In genomic region chr7:77913977-77914607, GRCh38 we compare ENCODE assay signal across 12 cellular contexts.
A peak's percentile ranks its signal among the peaks of the same experiment; 100 is the strongest.
DNase-seq lines count a peak whose midpoint lies in the region; ATAC-seq and TF ChIP-seq lines count a peak whose summit lies in the region.
"Had no signal": no experiment of that assay in that cellular context is flagged by ENCODE, and none has a peak within 500 bp of the region (broad histone marks: within the 10 kb centered on the region; RNA-seq: fewer than 3 reads in every experiment).

No MANE protein-coding gene starts in this region.

- H3K36me3 ChIP-seq in adipocyte (ENCODE audit: control insufficient read depth, insufficient read depth, low read length, severe bottlenecking) (no peaks in the 10 kb centered on the region), tibial artery (no peaks in the 10 kb centered on the region)

- H3K4me3 ChIP-seq in adipocyte (ENCODE audit: low read length) (no peak overlapping the region), tibial artery (no peak overlapping the region)
- H3K4me3 ChIP-seq: vagina had no signal

- no peak overlapping the region for H3K9ac ChIP-seq in adipocyte (ENCODE audit: low read length)

- H3K27me3 Mint-ChIP-seq in activated T-cell treated with anti-CD3 and anti-CD28 coated beads, Interleukin-2, amount 50 U/mL, for 24 hours = no peaks in the 10 kb centered on the region
- no peaks in the 10 kb centered on the region for H3K27me3 Mint-ChIP-seq in activated T-cell treated with anti-CD3 and anti-CD28 coated beads, Interleukin-2, amount 50 U/mL, for 4 hours (ENCODE audit: low read depth)

- no peaks in the 10 kb centered on the region for H3K9me3 Mint-ChIP-seq in activated T-cell treated with anti-CD3 and anti-CD28 coated beads, Interleukin-2, amount 50 U/mL, for 24 hours
- H3K9me3 Mint-ChIP-seq in activated T-cell treated with anti-CD3 and anti-CD28 coated beads, Interleukin-2, amount 50 U/mL, for 4 hours = no peaks in the 10 kb centered on the region

- no peak for DNase-seq in activated T-cell treated with anti-CD3 and anti-CD28 coated beads, Interleukin-2, amount 50 U/mL, for 24 hours
- DNase-seq in activated T-cell treated with anti-CD3 and anti-CD28 coated beads, Interleukin-2, amount 50 U/mL, for 4 hours = no peak
- DNase-seq in adipocyte (ENCODE audit: low read depth) (peak; percentile 73), iris pigment epithelial cell (ENCODE audit: low read depth) (peak; percentile 40), tibial artery (no peak), T1000 (lab: John Stamatoyannopoulos, UW) (no peak), foreskin keratinocyte (no peak)
- DNase-seq: amygdala; DMS 273 treated with DMSO at 0.1 percent for 48 hours; stimulated activated CD4-positive, alpha-beta T cell treated with anti-CD3 and anti-CD28 coated beads, Interleukin-15, amount 100 ng/mL, for 24 hours had no signal

- H3K9me3 ChIP-seq in adipocyte (ENCODE audit: control insufficient read depth, low read length) = no peaks in the 10 kb centered on the region
- no peaks in the 10 kb centered on the region for H3K9me3 ChIP-seq in tibial artery
- H3K9me3 ChIP-seq: vagina had no signal

- TF ChIP-seq CTCF in tibial artery (IDR thresholded peaks at IDR 0.05) = no peak
- no peak for TF ChIP-seq CTCF in foreskin keratinocyte (conservative IDR thresholded peaks at IDR 0.05)

- H3K4me1 Mint-ChIP-seq in activated T-cell treated with anti-CD3 and anti-CD28 coated beads, Interleukin-2, amount 50 U/mL, for 24 hours (ENCODE audit: low read depth) = peaks cover 12% of the 10 kb centered on the region
- H3K4me1 Mint-ChIP-seq in activated T-cell treated with anti-CD3 and anti-CD28 coated beads, Interleukin-2, amount 50 U/mL, for 4 hours (ENCODE audit: low read depth) = peaks cover 8% of the 10 kb centered on the region

- no peak for ATAC-seq in activated T-cell treated with anti-CD3 and anti-CD28 coated beads, Interleukin-2, amount 50 U/mL, for 4 hours
- ATAC-seq in GM21390 (IDR thresholded peaks at IDR 0.05; ENCODE audit: unreplicated experiment) = no peak
- ATAC-seq in foreskin keratinocyte = no peak

- H3K27ac ChIP-seq in tibial artery = peak overlapping the region; percentile 39 to 42
- H3K27ac ChIP-seq in foreskin keratinocyte = no peak overlapping the region
- H3K27ac ChIP-seq: vagina had no signal

- intact Hi-C loops in tibial artery (cut with DNase I; ENCODE audit: low total_unique reads) = no loop called here

- H3K27ac Mint-ChIP-seq in activated T-cell treated with anti-CD3 and anti-CD28 coated beads, Interleukin-2, amount 50 U/mL, for 24 hours = peak overlapping the region; percentile 15

- H3K4me1 ChIP-seq in adipocyte (ENCODE audit: control insufficient read depth, insufficient read depth, low read length) (no peaks in the 10 kb centered on the region), tibial artery (peaks cover 0 to 22% (median 0%) of the 10 kb centered on the region in 4 donors), foreskin keratinocyte (no peaks in the 10 kb centered on the region)
- H3K4me1 ChIP-seq: vagina had no signal

- peaks cover 25% of the 10 kb centered on the region for H3K36me3 Mint-ChIP-seq in activated T-cell treated with anti-CD3 and anti-CD28 coated beads, Interleukin-2, amount 50 U/mL, for 24 hours (ENCODE audit: low read depth)
- peaks cover 13% of the 10 kb centered on the region for H3K36me3 Mint-ChIP-seq in activated T-cell treated with anti-CD3 and anti-CD28 coated beads, Interleukin-2, amount 50 U/mL, for 4 hours (ENCODE audit: insufficient read depth)

- no peaks in the 10 kb centered on the region for H3K27me3 ChIP-seq in adipocyte (replicated peaks; ENCODE audit: control insufficient read depth, insufficient read depth, low read length)
- no peaks in the 10 kb centered on the region for H3K27me3 ChIP-seq in tibial artery
- no peaks in the 10 kb centered on the region for H3K27me3 ChIP-seq in foreskin keratinocyte
- H3K27me3 ChIP-seq: vagina had no signal

- no peak overlapping the region for H3K4me3 Mint-ChIP-seq in activated T-cell treated with anti-CD3 and anti-CD28 coated beads, Interleukin-2, amount 50 U/mL, for 24 hours
- H3K4me3 Mint-ChIP-seq in activated T-cell treated with anti-CD3 and anti-CD28 coated beads, Interleukin-2, amount 50 U/mL, for 4 hours = no peak overlapping the region

Comparison
In these comparisons a context has a peak if more than half of its experiments do, and no peak if none do; other contexts are left out.
1. DNase-seq: peak in adipocyte (single experiment) and iris pigment epithelial cell (single experiment); none in activated T-cell treated with anti-CD3 and anti-CD28 coated beads, Interleukin-2, amount 50 U/mL, for 24 hours (single experiment), activated T-cell treated with anti-CD3 and anti-CD28 coated beads, Interleukin-2, amount 50 U/mL, for 4 hours (single experiment), tibial artery (0 of 2), T1000 (single experiment) and foreskin keratinocyte (0 of 2).